ENCODE assay signal across 2 cellular contexts in the genomic region with DNA sequence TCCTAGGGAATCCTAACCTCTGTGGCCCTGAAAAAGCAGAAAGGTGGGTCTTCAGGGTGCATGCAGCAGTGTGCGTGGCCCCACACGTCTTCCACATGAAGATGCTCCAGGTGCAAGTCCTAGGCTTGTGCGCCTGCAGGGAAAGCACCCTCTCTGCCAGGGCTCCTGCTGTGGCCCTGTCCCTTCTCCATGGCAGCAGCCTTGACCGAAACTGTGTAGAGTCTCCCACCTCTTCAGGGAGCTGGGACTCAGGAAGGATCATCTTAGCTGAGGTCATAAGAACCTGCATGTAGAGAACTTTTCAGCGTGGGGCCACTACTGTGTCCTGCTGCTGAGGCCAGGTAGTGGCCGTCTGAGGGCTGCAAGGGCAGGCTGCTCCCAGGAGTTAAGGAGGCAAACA.
A peak's percentile ranks its signal among the peaks of the same experiment; 100 is the strongest.
TF ChIP-seq lines count a peak whose summit lies in the region.

No MANE protein-coding gene starts in this region.

TF ChIP-seq in SK-N-SH treated with all-trans-retinoic acid at 6 μM for 48 hours, 23 proteins besides CTCF, POLR2A, EP300 and RAD21:
- peak; percentile 42; the same call in 1 of the 2 replicates for TF ChIP-seq GLIS3 (CRISPR knock-in tag; IDR thresholded peaks at IDR 0.05)
- TF ChIP-seq ZFP3 (CRISPR knock-in tag; IDR thresholded peaks at IDR 0.05), result no peak
- TF ChIP-seq TOX (CRISPR knock-in tag; IDR thresholded peaks at IDR 0.05; ENCODE audit: borderline replicate concordance), result no peak
- TF ChIP-seq BACH2 (CRISPR knock-in tag; IDR thresholded peaks at IDR 0.05; ENCODE audit: borderline replicate concordance), result no peak

TF ChIP-seq in SK-N-SH, 30 proteins besides CTCF, POLR2A, EP300 and RAD21:
- no peak for TF ChIP-seq RCOR1 (IDR thresholded peaks at IDR 0.05; ENCODE audit: low read length)
- TF ChIP-seq MXI1 (IDR thresholded peaks at IDR 0.05; ENCODE audit: low read depth, low read length), result no peak
TF ChIP-seq in SK-N-SH: peak in this region for 0.
